ENCODE assay signal across 8 cellular contexts in the genomic region with DNA sequence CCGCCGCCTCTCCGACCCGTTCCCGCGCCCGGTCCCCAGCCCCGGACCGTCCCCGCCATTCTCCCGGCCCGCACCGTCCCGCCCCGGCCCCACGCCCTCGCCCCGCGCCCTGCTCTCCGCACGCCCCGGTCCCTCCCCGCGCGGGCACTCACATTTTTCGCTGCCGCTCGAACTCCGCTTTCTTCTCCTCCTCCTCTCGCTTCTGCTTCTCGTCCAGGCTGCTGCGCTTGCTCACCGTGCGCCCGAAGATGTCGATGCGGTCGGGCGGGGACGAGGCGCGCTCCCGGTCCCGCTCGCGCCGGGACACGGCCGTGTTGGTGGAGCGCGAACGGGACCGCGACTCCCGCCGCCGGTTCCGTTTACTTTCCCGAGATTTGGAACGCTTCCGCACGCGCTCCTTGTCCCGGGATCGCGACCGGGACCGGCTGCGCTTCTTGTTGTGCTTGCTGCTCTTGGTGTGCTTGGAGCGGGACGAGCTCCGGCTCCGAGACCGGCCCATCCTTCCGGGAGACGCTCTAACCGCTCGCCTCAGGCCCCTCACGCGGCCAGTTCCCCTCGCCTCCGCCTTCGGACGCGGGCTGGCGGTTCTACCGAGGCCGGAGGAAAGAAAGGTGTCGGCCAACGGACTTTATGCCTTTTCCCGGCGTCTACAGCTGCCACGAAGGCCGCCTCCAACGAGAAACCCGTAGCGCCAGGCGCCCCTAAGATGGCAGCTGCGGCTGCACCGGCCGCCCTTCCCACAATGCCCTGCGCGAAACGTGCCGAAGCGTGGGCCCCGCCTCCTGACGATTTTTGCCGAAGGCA. TPM values are rescaled to one million over a fixed set of nuclear protein-coding genes. Genes with fewer than 3 reads are reported as not detected.
DNase-seq lines count a peak whose midpoint lies in the region; ATAC-seq and TF ChIP-seq lines count a peak whose summit lies in the region.

A gene with protein sequence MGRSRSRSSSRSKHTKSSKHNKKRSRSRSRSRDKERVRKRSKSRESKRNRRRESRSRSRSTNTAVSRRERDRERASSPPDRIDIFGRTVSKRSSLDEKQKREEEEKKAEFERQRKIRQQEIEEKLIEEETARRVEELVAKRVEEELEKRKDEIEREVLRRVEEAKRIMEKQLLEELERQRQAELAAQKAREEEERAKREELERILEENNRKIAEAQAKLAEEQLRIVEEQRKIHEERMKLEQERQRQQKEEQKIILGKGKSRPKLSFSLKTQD (minus strand): TSS at position 717 of the 804 bp plus-strand sequence. CDS start 218 bp downstream, at position 499.

- H3K36me3 Mint-ChIP-seq in activated T-helper 2 cell treated with anti-CD3 and anti-CD28 coated beads, Interferon-gamma antibody, Interleukin-2, Interleukin-4, amounts not matched to agents 10 μg/mL and 5 μg/mL and 100 μg/mL, durations not matched to agents 14 hours and 24 hours and 36 hours (ENCODE audit: low read depth) = peaks cover 31% of the 10 kb centered on the region
- peaks cover 3% of the 10 kb centered on the region for H3K36me3 Mint-ChIP-seq in nephron (ENCODE audit: low read depth)

- TF ChIP-seq CTCF in fibroblast of pulmonary artery (IDR thresholded peaks at IDR 0.05; ENCODE audit: low read length, missing control alignments) = no peak
- no peak for TF ChIP-seq CTCF in nephron (IDR thresholded peaks at IDR 0.05; ENCODE audit: unreplicated experiment in 3 of 3)

- peak; percentile 80 for ATAC-seq in GM21528 (IDR thresholded peaks at IDR 0.05; ENCODE audit: low FRiP score, unreplicated experiment)
- peak; percentile 83 for ATAC-seq in stimulated activated naive CD8-positive, alpha-beta T cell treated with anti-CD3 and anti-CD28 coated beads, Interleukin-15, amount 100 ng/mL, for 72 hours

- H3K9me3 Mint-ChIP-seq in activated T-helper 2 cell treated with anti-CD3 and anti-CD28 coated beads, Interferon-gamma antibody, Interleukin-2, Interleukin-4, amounts not matched to agents 10 μg/mL and 5 μg/mL and 100 μg/mL, durations not matched to agents 14 hours and 24 hours and 36 hours = no peaks in the 10 kb centered on the region
- H3K9me3 Mint-ChIP-seq in nephron = no peaks in the 10 kb centered on the region
- peaks cover 0 to 7% of the 10 kb centered on the region in 2 donors for H3K9me3 Mint-ChIP-seq in stimulated activated naive CD8-positive, alpha-beta T cell treated with anti-CD3 and anti-CD28 coated beads, Interleukin-15, amount 100 ng/mL, for 72 hours

- H3K4me1 Mint-ChIP-seq in activated T-helper 2 cell treated with anti-CD3 and anti-CD28 coated beads, Interferon-gamma antibody, Interleukin-2, Interleukin-4, amounts not matched to agents 10 μg/mL and 5 μg/mL and 100 μg/mL, durations not matched to agents 14 hours and 24 hours and 36 hours (ENCODE audit: low read depth) = peaks cover 44% of the 10 kb centered on the region
- H3K4me1 Mint-ChIP-seq in nephron = peaks cover 41% of the 10 kb centered on the region
- peaks cover 62% of the 10 kb centered on the region for H3K4me1 Mint-ChIP-seq in stimulated activated naive CD8-positive, alpha-beta T cell treated with anti-CD3 and anti-CD28 coated beads, Interleukin-15, amount 100 ng/mL, for 72 hours

- peak within 1 kb of the TSS; percentile 84 for H3K4me3 ChIP-seq in fibroblast of pulmonary artery (replicated peaks; ENCODE audit: low read depth, low read length)

- DNase-seq in DMS153 treated with DMSO at 0.1 percent for 48 hours (lab: John Stamatoyannopoulos, UW; ENCODE audit: unreplicated experiment) (peak; percentile 93), HuH-7.5 (ENCODE audit: low spot score) (peak; percentile 50), RPMI7951 (ENCODE audit: low read depth) (peak; percentile 84), fibroblast of pulmonary artery (ENCODE audit: low read depth) (peak; percentile 93)
- peak; percentile 94 for DNase-seq in activated T-helper 2 cell treated with anti-CD3 and anti-CD28 coated beads, Interferon-gamma antibody, Interleukin-2, Interleukin-4, amounts not matched to agents 10 μg/mL and 5 μg/mL and 100 μg/mL, durations not matched to agents 14 hours and 24 hours and 36 hours (ENCODE audit: low spot score)
- DNase-seq in stimulated activated naive CD8-positive, alpha-beta T cell treated with anti-CD3 and anti-CD28 coated beads, Interleukin-15, amount 100 ng/mL, for 72 hours = peak; percentile 92 to 95

- peak within 1 kb of the TSS; percentile 87 for H3K27ac Mint-ChIP-seq in activated T-helper 2 cell treated with anti-CD3 and anti-CD28 coated beads, Interferon-gamma antibody, Interleukin-2, Interleukin-4, amounts not matched to agents 10 μg/mL and 5 μg/mL and 100 μg/mL, durations not matched to agents 14 hours and 24 hours and 36 hours
- H3K27ac Mint-ChIP-seq in nephron = peak within 1 kb of the TSS; percentile 83 to 98 (median 98)
- peak within 1 kb of the TSS; percentile 99 for H3K27ac Mint-ChIP-seq in stimulated activated naive CD8-positive, alpha-beta T cell treated with anti-CD3 and anti-CD28 coated beads, Interleukin-15, amount 100 ng/mL, for 72 hours

- no peaks in the 10 kb centered on the region for H3K27me3 Mint-ChIP-seq in activated T-helper 2 cell treated with anti-CD3 and anti-CD28 coated beads, Interferon-gamma antibody, Interleukin-2, Interleukin-4, amounts not matched to agents 10 μg/mL and 5 μg/mL and 100 μg/mL, durations not matched to agents 14 hours and 24 hours and 36 hours (ENCODE audit: low read depth)
- no peaks in the 10 kb centered on the region for H3K27me3 Mint-ChIP-seq in nephron (ENCODE audit: low read depth)
- H3K27me3 Mint-ChIP-seq in stimulated activated naive CD8-positive, alpha-beta T cell treated with anti-CD3 and anti-CD28 coated beads, Interleukin-15, amount 100 ng/mL, for 72 hours = no peaks in the 10 kb centered on the region

- intact Hi-C loops in activated T-helper 2 cell treated with anti-CD3 and anti-CD28 coated beads, Interferon-gamma antibody, Interleukin-2, Interleukin-4, amounts not matched to agents 10 μg/mL and 5 μg/mL and 100 μg/mL, durations not matched to agents 14 hours and 24 hours and 36 hours (cut with micrococcal nuclease) = loop anchor here (1.0 to 5.0 kb wide), 4 partner anchors 7 to 1650 kb away; partner anchors contain the start of genes ABHD13 and LIG4

- peak within 1 kb of the TSS; percentile 93 for H3K4me3 Mint-ChIP-seq in activated T-helper 2 cell treated with anti-CD3 and anti-CD28 coated beads, Interferon-gamma antibody, Interleukin-2, Interleukin-4, amounts not matched to agents 10 μg/mL and 5 μg/mL and 100 μg/mL, durations not matched to agents 14 hours and 24 hours and 36 hours (ENCODE audit: low read depth)
- H3K4me3 Mint-ChIP-seq in nephron = peak within 1 kb of the TSS; percentile 98 to 99 (median 98)
- peak within 1 kb of the TSS; percentile 92 to 94 for H3K4me3 Mint-ChIP-seq in stimulated activated naive CD8-positive, alpha-beta T cell treated with anti-CD3 and anti-CD28 coated beads, Interleukin-15, amount 100 ng/mL, for 72 hours

RNA-seq across cellular contexts. Expression of the gene that starts here (rescaled TPM):
- 22.7 and 25.7 TPM in 2 replicates for total RNA-seq in RPMI7951 (2014; rRNA removed; shearing (Covaris generic))
- total RNA-seq in activated T-helper 2 cell treated with anti-CD3 and anti-CD28 coated beads, Interferon-gamma antibody, Interleukin-2, Interleukin-4, amounts not matched to agents 10 μg/mL and 5 μg/mL and 100 μg/mL, durations not matched to agents 14 hours and 24 hours and 36 hours = 90.4 and 92.7 TPM in 2 replicates

Comparison
In these comparisons a context has a peak if more than half of its experiments do, and no peak if none do; other contexts are left out.
1. Peak in every context shown above with its lines: DNase-seq, ATAC-seq and H3K4me3 ChIP-seq.